ENCODE assay signal across 36 cellular contexts in the genomic region with DNA sequence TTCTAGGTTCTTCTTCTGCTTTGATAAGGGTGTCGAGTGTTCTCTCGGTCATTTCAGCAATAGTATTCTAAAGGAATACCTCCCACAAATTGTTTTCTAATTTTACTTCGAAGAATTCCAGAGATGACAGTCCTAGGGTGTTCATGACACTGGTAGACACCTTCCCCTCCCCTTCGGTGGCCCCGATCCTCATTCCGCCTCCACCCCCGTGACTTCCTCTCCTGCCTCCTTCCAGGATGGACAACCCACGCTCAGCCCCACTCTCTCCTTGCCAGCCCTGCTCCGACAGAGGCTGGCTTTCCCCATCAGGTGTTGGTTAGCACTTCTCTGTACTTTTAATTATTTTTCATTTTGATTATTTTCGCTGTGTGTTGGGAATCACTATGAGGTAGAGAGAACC.
"Had no signal": no experiment of that assay in that cellular context is flagged by ENCODE, and none has a peak within 500 bp of the region (broad histone marks: within the 10 kb centered on the region; RNA-seq: fewer than 3 reads in every experiment).

No MANE protein-coding gene starts in this region.

- H3K27me3 Mint-ChIP-seq: activated CD4-positive, alpha-beta T cell treated with anti-CD3 and anti-CD28 coated beads, Interleukin-2, amount 10 ng/mL, durations not matched to agents 24 days and 14 days; activated naive CD8-positive, alpha-beta T cell treated with anti-CD3 and anti-CD28 coated beads, Interleukin-2, amount 50 U/mL, for 24 hours had no signal

- H3K4me1 Mint-ChIP-seq: activated B cell treated with CpG ODN at 0.5 μM for 24 hours; activated CD4-positive, alpha-beta T cell treated with anti-CD3 and anti-CD28 coated beads, Interleukin-2, amount 10 ng/mL, durations not matched to agents 24 days and 14 days; activated naive CD8-positive, alpha-beta T cell treated with anti-CD3 and anti-CD28 coated beads, Interleukin-2, amount 10 ng/mL, durations not matched to agents 7 days and 5 days; activated naive CD8-positive, alpha-beta T cell treated with anti-CD3 and anti-CD28 coated beads, Interleukin-2, amount 50 U/mL, for 24 hours; activated T-helper 17 cell treated with anti-CD3 and anti-CD28 coated beads, Interleukin-2, amount 50 U/mL, for 72 hours had no signal

- H3K9me3 ChIP-seq: ascending aorta had no signal

- H3K27me3 ChIP-seq: ascending aorta, cardiac muscle cell had no signal

- H3K27ac ChIP-seq: ascending aorta, cardiac muscle cell, VCaP had no signal

- H3K4me1 ChIP-seq: ascending aorta had no signal

- H3K4me3 Mint-ChIP-seq: activated B cell treated with CpG ODN at 0.5 μM for 24 hours; activated CD4-positive, alpha-beta memory T cell treated with anti-CD3 and anti-CD28 coated beads for 36 hours; activated CD4-positive, alpha-beta T cell treated with anti-CD3 and anti-CD28 coated beads, Interleukin-2, amount 10 ng/mL, durations not matched to agents 24 days and 14 days; activated CD8-positive, alpha-beta T cell treated with anti-CD3 and anti-CD28 coated beads for 36 hours; activated naive CD4-positive, alpha-beta T cell treated with anti-CD3 and anti-CD28 coated beads for 36 hours; activated naive CD8-positive, alpha-beta T cell treated with anti-CD3 and anti-CD28 coated beads, Interleukin-2, amount 10 ng/mL, durations not matched to agents 7 days and 5 days; activated naive CD8-positive, alpha-beta T cell treated with anti-CD3 and anti-CD28 coated beads, Interleukin-2, amount 50 U/mL, for 24 hours; activated T-cell treated with anti-CD3 and anti-CD28 coated beads, Interleukin-2, amount 50 U/mL, for 4 hours; activated T-cell treated with anti-CD3 and anti-CD28 coated beads, Interleukin-2, amount 50 U/mL, for 72 hours; activated T-helper 1 cell treated with anti-CD3 and anti-CD28 coated beads, Interleukin-12 subunit alpha, Interleukin-12 subunit beta, Interleukin-2, Interleukin-4 antibody, amounts not matched to agents 30 ng/mL and 10 ng/mL and 1 ng/mL, durations not matched to agents 14 hours and 24 hours and 36 hours; activated T-helper 17 cell treated with anti-CD3 and anti-CD28 coated beads, Interleukin-2, amount 50 U/mL, for 72 hours; brain; T-helper 1 cell treated with Interleukin-12 subunit alpha and Interleukin-12 subunit beta and Interleukin-4 antibody, amounts not matched to agents 30 μg/mL and 1 μg/mL, for 36 hours; T-helper 2 cell treated with Interferon-gamma antibody and Interleukin-4, amounts not matched to agents 5 μg/mL and 100 μg/mL, for 36 hours had no signal

- H3K4me3 ChIP-seq: ascending aorta, cardiac muscle cell had no signal

- H3K27ac Mint-ChIP-seq: activated B cell treated with CpG ODN at 0.5 μM for 24 hours; activated CD4-positive, alpha-beta memory T cell treated with anti-CD3 and anti-CD28 coated beads for 36 hours; activated CD4-positive, alpha-beta T cell treated with anti-CD3 and anti-CD28 coated beads, Interleukin-2, amount 10 ng/mL, durations not matched to agents 24 days and 14 days; activated CD8-positive, alpha-beta T cell treated with anti-CD3 and anti-CD28 coated beads for 36 hours; activated naive CD4-positive, alpha-beta T cell treated with anti-CD3 and anti-CD28 coated beads for 36 hours; activated naive CD4-positive, alpha-beta T cell treated with anti-CD3 and anti-CD28 coated beads, Interleukin-2, amount 50 U/mL, for 72 hours; activated naive CD8-positive, alpha-beta T cell treated with anti-CD3 and anti-CD28 coated beads, Interleukin-2, amount 10 ng/mL, durations not matched to agents 7 days and 5 days; activated naive CD8-positive, alpha-beta T cell treated with anti-CD3 and anti-CD28 coated beads, Interleukin-2, amount 50 U/mL, for 24 hours; activated T-cell treated with anti-CD3 and anti-CD28 coated beads, Interleukin-2, amount 50 U/mL, for 72 hours; activated T-helper 1 cell treated with anti-CD3 and anti-CD28 coated beads, Interleukin-12 subunit alpha, Interleukin-12 subunit beta, Interleukin-2, Interleukin-4 antibody, amounts not matched to agents 30 ng/mL and 10 ng/mL and 1 ng/mL, durations not matched to agents 14 hours and 24 hours and 36 hours; activated T-helper 17 cell treated with anti-CD3 and anti-CD28 coated beads, Interleukin-2, amount 50 U/mL, for 72 hours; T-helper 1 cell treated with Interleukin-12 subunit alpha and Interleukin-12 subunit beta and Interleukin-4 antibody, amounts not matched to agents 30 μg/mL and 1 μg/mL, for 36 hours; T-helper 2 cell treated with Interferon-gamma antibody and Interleukin-4, amounts not matched to agents 5 μg/mL and 100 μg/mL, for 36 hours had no signal

- H3K36me3 ChIP-seq: ascending aorta, cardiac muscle cell had no signal

- DNase-seq: activated B cell treated with CpG ODN at 0.5 μM for 24 hours; activated CD4-positive, alpha-beta memory T cell treated with anti-CD3 and anti-CD28 coated beads for 36 hours; activated CD4-positive, alpha-beta T cell treated with anti-CD3 and anti-CD28 coated beads for 4 hours; activated CD4-positive, alpha-beta T cell treated with anti-CD3 and anti-CD28 coated beads, Interleukin-2, amount 10 ng/mL, durations not matched to agents 24 days and 14 days; activated CD4-positive, alpha-beta T cell treated with anti-CD3 and anti-CD28 coated beads, Interleukin-2, amount 50 U/mL, for 1 hour; activated CD4-positive, alpha-beta T cell treated with anti-CD3 and anti-CD28 coated beads, Interleukin-2, amount 50 U/mL, for 4 hours; activated CD4-positive, CD25-positive, alpha-beta regulatory T cell treated with anti-CD3 and anti-CD28 coated beads, Interleukin-2, amount 50 U/mL, for 72 hours; activated CD8-positive, alpha-beta memory T cell treated with anti-CD3 and anti-CD28 coated beads, Interleukin-2, amount 50 U/mL, for 4 hours; activated CD8-positive, alpha-beta T cell treated with anti-CD3 and anti-CD28 coated beads for 36 hours; activated effector memory CD4-positive, alpha-beta T cell treated with anti-CD3 and anti-CD28 coated beads, Interleukin-2, amount 50 U/mL, for 16 hours; activated gamma-delta T cell treated with Interleukin-2 at 50 U/mL for 16 hours; activated naive CD4-positive, alpha-beta T cell; activated naive CD4-positive, alpha-beta T cell treated with anti-CD3 and anti-CD28 coated beads for 36 hours; activated naive CD4-positive, alpha-beta T cell treated with anti-CD3 and anti-CD28 coated beads, Interleukin-2, amount 50 U/mL, for 16 hours; activated naive CD8-positive, alpha-beta T cell treated with anti-CD3 and anti-CD28 coated beads, Interleukin-2, amount 10 ng/mL, durations not matched to agents 7 days and 5 days; activated naive CD8-positive, alpha-beta T cell treated with anti-CD3 and anti-CD28 coated beads, Interleukin-2, amount 50 U/mL, for 24 hours; activated T-cell treated with anti-CD3 and anti-CD28 coated beads for 4 hours; activated T-cell treated with anti-CD3 and anti-CD28 coated beads, Interleukin-2, amount 50 U/mL, for 1 hour; activated T-cell treated with anti-CD3 and anti-CD28 coated beads, Interleukin-2, amount 50 U/mL, for 4 hours; activated T-cell treated with anti-CD3 and anti-CD28 coated beads, Interleukin-2, amount 50 U/mL, for 72 hours; amygdala; anterior cingulate cortex; central memory CD4-positive, alpha-beta T cell; SW 1271; T-helper 1 cell; T-helper 2 cell; T-helper 9 cell had no signal

- ATAC-seq: activated CD8-positive, alpha-beta T cell treated with anti-CD3 and anti-CD28 coated beads for 36 hours; activated naive CD4-positive, alpha-beta T cell treated with anti-CD3 and anti-CD28 coated beads, Interleukin-2, amount 50 U/mL, for 72 hours; activated naive CD8-positive, alpha-beta T cell treated with anti-CD3 and anti-CD28 coated beads, Interleukin-2, amount 50 U/mL, for 24 hours; activated T-cell treated with anti-CD3 and anti-CD28 coated beads, Interleukin-2, amount 50 U/mL, for 4 hours; activated T-cell treated with anti-CD3 and anti-CD28 coated beads, Interleukin-2, amount 50 U/mL, for 72 hours; activated T-helper 17 cell treated with anti-CD3 and anti-CD28 coated beads, Interleukin-2, amount 50 U/mL, for 72 hours had no signal

- H3K36me3 Mint-ChIP-seq: activated CD4-positive, alpha-beta memory T cell treated with anti-CD3 and anti-CD28 coated beads for 36 hours; activated naive CD4-positive, alpha-beta T cell treated with anti-CD3 and anti-CD28 coated beads, Interleukin-2, amount 50 U/mL, for 72 hours; activated naive CD8-positive, alpha-beta T cell treated with anti-CD3 and anti-CD28 coated beads, Interleukin-2, amount 10 ng/mL, durations not matched to agents 7 days and 5 days; brain had no signal

- H3K9me3 Mint-ChIP-seq: activated B cell treated with CpG ODN at 0.5 μM for 24 hours; activated CD4-positive, alpha-beta memory T cell treated with anti-CD3 and anti-CD28 coated beads for 36 hours; activated CD4-positive, alpha-beta T cell treated with anti-CD3 and anti-CD28 coated beads, Interleukin-2, amount 10 ng/mL, durations not matched to agents 24 days and 14 days; activated CD8-positive, alpha-beta T cell treated with anti-CD3 and anti-CD28 coated beads for 36 hours; activated naive CD4-positive, alpha-beta T cell treated with anti-CD3 and anti-CD28 coated beads for 36 hours; activated naive CD4-positive, alpha-beta T cell treated with anti-CD3 and anti-CD28 coated beads, Interleukin-2, amount 50 U/mL, for 72 hours; activated naive CD8-positive, alpha-beta T cell treated with anti-CD3 and anti-CD28 coated beads, Interleukin-2, amount 10 ng/mL, durations not matched to agents 7 days and 5 days; activated naive CD8-positive, alpha-beta T cell treated with anti-CD3 and anti-CD28 coated beads, Interleukin-2, amount 50 U/mL, for 24 hours; activated T-cell treated with anti-CD3 and anti-CD28 coated beads, Interleukin-2, amount 50 U/mL, for 4 hours; activated T-cell treated with anti-CD3 and anti-CD28 coated beads, Interleukin-2, amount 50 U/mL, for 72 hours; activated T-helper 1 cell treated with anti-CD3 and anti-CD28 coated beads, Interleukin-12 subunit alpha, Interleukin-12 subunit beta, Interleukin-2, Interleukin-4 antibody, amounts not matched to agents 30 ng/mL and 10 ng/mL and 1 ng/mL, durations not matched to agents 14 hours and 24 hours and 36 hours; activated T-helper 17 cell treated with anti-CD3 and anti-CD28 coated beads, Interleukin-2, amount 50 U/mL, for 72 hours; T-helper 1 cell treated with Interleukin-12 subunit alpha and Interleukin-12 subunit beta and Interleukin-4 antibody, amounts not matched to agents 30 μg/mL and 1 μg/mL, for 36 hours; T-helper 2 cell treated with Interferon-gamma antibody and Interleukin-4, amounts not matched to agents 5 μg/mL and 100 μg/mL, for 36 hours had no signal
